13 cellular contexts compared by ENCODE assay signal in the genomic region with DNA sequence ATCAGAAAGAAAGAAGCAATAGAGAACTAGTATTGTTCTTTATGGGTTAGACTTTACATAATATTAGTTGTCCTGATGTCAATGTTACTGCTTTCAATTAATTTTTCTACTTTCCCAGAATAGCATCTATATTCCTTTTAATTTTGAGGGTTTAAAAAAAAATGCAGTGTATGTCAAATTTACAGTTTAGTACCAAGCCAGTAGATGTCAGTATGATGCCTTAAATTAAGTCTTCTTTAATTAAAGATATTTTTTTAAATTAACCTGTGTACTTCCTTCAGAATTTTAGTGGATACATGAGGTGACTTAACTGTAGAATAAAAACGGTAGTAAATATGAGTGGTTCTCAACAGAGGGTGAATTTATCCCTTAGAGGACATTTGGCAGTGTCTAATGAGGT. TPM values are rescaled to one million over a fixed set of nuclear protein-coding genes. Genes with fewer than 3 reads are reported as not detected.
DNase-seq lines count a peak whose midpoint lies in the region; ATAC-seq, FAIRE-seq and TF ChIP-seq lines count a peak whose summit lies in the region.
"Had no signal": no experiment of that assay in that cellular context is flagged by ENCODE, and none has a peak within 500 bp of the region (broad histone marks: within the 10 kb centered on the region; RNA-seq: fewer than 3 reads in every experiment).

No MANE protein-coding gene starts in this region.

- FAIRE-seq in endometrium (lab: Jason Lieb, UNC), result peak; percentile 71
- FAIRE-seq: colon had no signal

- in situ Hi-C loops in mammary epithelial cell (cut with MboI; ENCODE audit: low sequenced_read_pairs in 2 of 2), result loop anchor here (10.0 kb wide), 2 partner anchors 103 to 113 kb away; partner anchors contain the start of gene DDX50 (in 1 of the 2)

- dilution Hi-C loops in mammary epithelial cell (cut with HindIII; ENCODE audit: low sequenced_read_pairs), result no loop called here

- H3K9me3 ChIP-seq in mammary epithelial cell (replicated peaks; ENCODE audit: insufficient read depth, low read length) (no peaks in the 10 kb centered on the region), breast epithelium (no peaks in the 10 kb centered on the region), PC-3 (ENCODE audit: low read length) (no peaks in the 10 kb centered on the region), smooth muscle cell (replicated peaks; ENCODE audit: low read depth) (no peaks in the 10 kb centered on the region)
- H3K9me3 ChIP-seq: thoracic aorta had no signal

- DNase-seq in mammary epithelial cell (no peak), breast epithelium (ENCODE audit: low spot score in 2 of 2) (no peak), PC-3 (peak; percentile 48), smooth muscle cell (lab: John Stamatoyannopoulos, UW; ENCODE audit: unreplicated experiment) (no peak)
- DNase-seq in stimulated activated naive CD8-positive, alpha-beta T cell treated with anti-CD3 and anti-CD28 coated beads, Interleukin-15, Interleukin-2, amounts not matched to agents 100 U/mL and 50 U/mL, for 24 hours, result no peak
- DNase-seq: activated CD4-positive, alpha-beta T cell treated with anti-CD3 and anti-CD28 coated beads, Interleukin-2, amount 50 U/mL, for 1 hour; activated effector memory CD4-positive, alpha-beta T cell treated with Interleukin-2 at 50 U/mL for 16 hours; hypothalamus had no signal

- TF ChIP-seq CTCF in mammary epithelial cell (conservative IDR thresholded peaks at IDR 0.05 in 1 of 2, IDR thresholded peaks at IDR 0.05 in 1 of 2; ENCODE audit: extremely low read depth in 1 of 2, insufficient read depth in 1 of 2, low read depth in 1 of 2, low read length in 2 of 2), result peak; percentile 10 to 15
- no peak for TF ChIP-seq CTCF in breast epithelium (IDR thresholded peaks at IDR 0.05)
- TF ChIP-seq CTCF in PC-3 (conservative IDR thresholded peaks at IDR 0.05; ENCODE audit: low read depth, low read length), result peak; percentile 68
- TF ChIP-seq CTCF in smooth muscle cell (IDR thresholded peaks at IDR 0.05; ENCODE audit: borderline replicate concordance, insufficient read depth, poor library complexity, severe bottlenecking), result peak; percentile 36

- POLR2A ChIA-PET in PC-3 (lab: Charles Lee; ENCODE audit: unreplicated experiment), result interaction anchor here (0.6 kb wide), 1 partner anchor 443 kb away, joined by 3 read pairs; no protein-coding TSS in a partner anchor

- ATAC-seq in PC-3 (no peak), GM21526 (IDR thresholded peaks at IDR 0.05; ENCODE audit: low FRiP score, unreplicated experiment) (no peak), HG03432 (IDR thresholded peaks at IDR 0.05; ENCODE audit: unreplicated experiment) (no peak)
- ATAC-seq in stimulated activated naive CD8-positive, alpha-beta T cell treated with anti-CD3 and anti-CD28 coated beads, Interleukin-15, Interleukin-2, amounts not matched to agents 100 U/mL and 50 U/mL, for 24 hours, result no peak

- no peaks in the 10 kb centered on the region for H3K9me2 ChIP-seq in PC-3 (replicated peaks; ENCODE audit: low read length)

- no peaks in the 10 kb centered on the region for H4K20me1 ChIP-seq in mammary epithelial cell (ENCODE audit: insufficient read depth, low read length)
- no peaks in the 10 kb centered on the region for H4K20me1 ChIP-seq in PC-3 (ENCODE audit: low read length)
- no peaks in the 10 kb centered on the region for H4K20me1 ChIP-seq in smooth muscle cell (ENCODE audit: low read depth)

- TF ChIP-seq POLR2A in breast epithelium (IDR thresholded peaks at IDR 0.05), result no peak

- no peaks in the 10 kb centered on the region for H3F3A ChIP-seq in PC-3 (ENCODE audit: low read length, unreplicated experiment)
- peaks cover 8% of the 10 kb centered on the region for H3F3A ChIP-seq in smooth muscle cell (ENCODE audit: low read depth)

- H3K27ac ChIP-seq in mammary epithelial cell (ENCODE audit: insufficient read depth, low read depth, low read length), result no peak overlapping the region
- no peak overlapping the region for H3K27ac ChIP-seq in breast epithelium
- H3K27ac ChIP-seq in PC-3 (ENCODE audit: low read length), result no peak overlapping the region
- H3K27ac ChIP-seq in smooth muscle cell (ENCODE audit: low read depth), result no peak overlapping the region
- H3K27ac ChIP-seq: thoracic aorta had no signal

- H3K4me3 ChIP-seq in mammary epithelial cell (replicated peaks in 1 of 3; ENCODE audit: insufficient read depth in 1 of 3, low read depth in 2 of 3, low read length in 3 of 3) (no peak overlapping the region), breast epithelium (no peak overlapping the region), PC-3 (ENCODE audit: low read length) (no peak overlapping the region), smooth muscle cell (no peak overlapping the region)
- H3K4me3 ChIP-seq: thoracic aorta had no signal

- BruUV-seq in mammary epithelial cell (replicated peaks; lab: Mats Ljungman, UMichigan) (no TSS peak), PC-3 (replicated peaks; lab: Mats Ljungman, UMichigan) (no TSS peak)

- H3K9ac ChIP-seq in mammary epithelial cell (ENCODE audit: insufficient read depth, low read length), result no peak overlapping the region
- no peak overlapping the region for H3K9ac ChIP-seq in PC-3 (ENCODE audit: low read length)
- H3K9ac ChIP-seq in smooth muscle cell (ENCODE audit: low read depth), result no peak overlapping the region

- H3K36me3 ChIP-seq in mammary epithelial cell (ENCODE audit: insufficient read depth, low read length), result peaks cover 30% of the 10 kb centered on the region
- H3K36me3 ChIP-seq in breast epithelium, result no peaks in the 10 kb centered on the region
- peaks cover 49% of the 10 kb centered on the region for H3K36me3 ChIP-seq in PC-3 (ENCODE audit: low read depth, low read length)
- peaks cover 25% of the 10 kb centered on the region for H3K36me3 ChIP-seq in smooth muscle cell (ENCODE audit: low read depth)

- 59% methylated on average over 1 of the region's 1 CpG for WGBS in mammary epithelial cell (ENCODE audit: low coverage, missing lambda C conversion rate)
- 97% methylated on average over 1 of the region's 1 CpG for WGBS in smooth muscle cell (ENCODE audit: low lambda C conversion rate)

- H3K27me3 ChIP-seq in mammary epithelial cell (ENCODE audit: insufficient read depth, low read length) (no peaks in the 10 kb centered on the region), breast epithelium (no peaks in the 10 kb centered on the region), PC-3 (ENCODE audit: low read length) (no peaks in the 10 kb centered on the region), smooth muscle cell (ENCODE audit: low read depth) (no peaks in the 10 kb centered on the region)

- H2AFZ ChIP-seq in mammary epithelial cell (ENCODE audit: low read depth, low read length) (no peak overlapping the region), PC-3 (ENCODE audit: low read length) (no peak overlapping the region), smooth muscle cell (ENCODE audit: low read depth) (no peak overlapping the region)

- intact Hi-C loops in mammary epithelial cell (cut with micrococcal nuclease), result loop anchor here (1.0 to 10.0 kb wide), 2 partner anchors 105 to 293 kb away; partner anchors contain the start of gene SRGN
- intact Hi-C loops in breast epithelium (cut with DNase I; ENCODE audit: low total_unique reads), result no loop called here
- intact Hi-C loops in PC-3 (cut with micrococcal nuclease), result loop anchor here (1.0 kb wide), 2 partner anchors 105 to 109 kb away; partner anchors contain the start of gene DDX50

- CTCF ChIA-PET in mammary epithelial cell (lab: Charles Lee; ENCODE audit: low non-redundant PET), result interaction anchor here (0.6 kb wide), 1 partner anchor 35 kb away, joined by 3 read pairs; the partner anchor contains the start of gene STOX1
- CTCF ChIA-PET in PC-3 (lab: Charles Lee), result no interaction called here

- H3K79me2 ChIP-seq in mammary epithelial cell (ENCODE audit: insufficient read depth, low read length) (no peaks in the 10 kb centered on the region), PC-3 (ENCODE audit: low read length) (no peaks in the 10 kb centered on the region), smooth muscle cell (ENCODE audit: low read depth) (no peaks in the 10 kb centered on the region)

- H3K4me2 ChIP-seq in mammary epithelial cell (ENCODE audit: insufficient read depth, low read depth, low read length) (no peak overlapping the region), PC-3 (ENCODE audit: low read length) (no peak overlapping the region), smooth muscle cell (no peak overlapping the region)

- H3K4me1 ChIP-seq in mammary epithelial cell (ENCODE audit: insufficient read depth, low read length), result peaks cover 11% of the 10 kb centered on the region
- H3K4me1 ChIP-seq in breast epithelium, result no peaks in the 10 kb centered on the region
- H3K4me1 ChIP-seq in PC-3 (ENCODE audit: insufficient read depth, low read length), result no peaks in the 10 kb centered on the region
- H3K4me1 ChIP-seq in smooth muscle cell (ENCODE audit: low read depth), result no peaks in the 10 kb centered on the region

RNA-seq across cellular contexts. Expression of gene STOX1, which starts 35.2 kb away (rescaled TPM):
- under 1 TPM; 0.07 to 0.17 TPM for total RNA-seq in mammary epithelial cell
- 0.07 TPM for polyA plus RNA-seq in mammary epithelial cell
- polyA minus RNA-seq in mammary epithelial cell, result not detected
- 10 to 100 TPM in 1 of 3 donors, 1 to 10 TPM in 2; 8.8 to 17.3 (median 9.8) TPM for total RNA-seq in breast epithelium
- 1.4 and 3.2 TPM in 2 replicates for total RNA-seq in PC-3 (2014; rRNA removed)
- total RNA-seq in smooth muscle cell, result 0.22 TPM in 1 of 2 replicates, not detected in the other
- polyA plus RNA-seq in smooth muscle cell, result 0.63 TPM in 1 of 2 replicates, not detected in the other

Comparison
In these comparisons a context has a peak if more than half of its experiments do, and no peak if none do; other contexts are left out.
1. CTCF ChIP-seq: peak in mammary epithelial cell (2 of 2), PC-3 (single experiment) and smooth muscle cell (single experiment); none in breast epithelium (0 of 3).